In genomic region chr17:50355701-50356341, GRCh38 we compare ENCODE assay signal across 14 cellular contexts.
"Had no signal": no experiment of that assay in that cellular context is flagged by ENCODE, and none has a peak within 500 bp of the region (broad histone marks: within the 10 kb centered on the region; RNA-seq: fewer than 3 reads in every experiment).

No MANE protein-coding gene starts in this region.

- DNase-seq: activated CD4-positive, alpha-beta T cell treated with anti-CD3 and anti-CD28 coated beads, Interleukin-2, amount 10 ng/mL, durations not matched to agents 7 days and 5 days; activated CD4-positive, CD25-positive, alpha-beta regulatory T cell; activated naive CD4-positive, alpha-beta T cell treated with anti-CD3 and anti-CD28 coated beads for 36 hours; central memory CD4-positive, alpha-beta T cell; cortex of kidney; effector CD8-positive, alpha-beta T cell; naive B cell; right cardiac atrium; stimulated activated CD4-positive, alpha-beta T cell treated with anti-CD3 and anti-CD28 coated beads, Interleukin-2, amount 100 ng/mL, for 24 hours; stimulated activated naive B cell treated with anti-CD40 and anti-IgM and Interleukin-4, amounts not matched to agents 10 μg/mL and 1 μg/mL and 100 μg/mL, for 72 hours; T-helper 17 cell had no signal

- H3K9me3 ChIP-seq: neutrophil had no signal

- H3K4me3 Mint-ChIP-seq: activated CD4-positive, alpha-beta T cell treated with anti-CD3 and anti-CD28 coated beads, Interleukin-2, amount 10 ng/mL, durations not matched to agents 7 days and 5 days; activated naive CD4-positive, alpha-beta T cell treated with anti-CD3 and anti-CD28 coated beads for 36 hours; activated T-helper 1 cell treated with anti-CD3 and anti-CD28 coated beads, Interleukin-12 subunit alpha, Interleukin-12 subunit beta, Interleukin-2, Interleukin-4 antibody, amounts not matched to agents 30 ng/mL and 10 ng/mL and 1 ng/mL, durations not matched to agents 14 hours and 24 hours and 36 hours; naive B cell; stimulated activated naive B cell treated with anti-CD40 and anti-IgM and Interleukin-4, amounts not matched to agents 10 μg/mL and 1 μg/mL and 100 μg/mL, for 72 hours; T-helper 17 cell had no signal

- H3K9me3 Mint-ChIP-seq: activated CD4-positive, alpha-beta T cell treated with anti-CD3 and anti-CD28 coated beads, Interleukin-2, amount 10 ng/mL, durations not matched to agents 7 days and 5 days; activated naive CD4-positive, alpha-beta T cell treated with anti-CD3 and anti-CD28 coated beads for 36 hours; activated T-helper 1 cell treated with anti-CD3 and anti-CD28 coated beads, Interleukin-12 subunit alpha, Interleukin-12 subunit beta, Interleukin-2, Interleukin-4 antibody, amounts not matched to agents 30 ng/mL and 10 ng/mL and 1 ng/mL, durations not matched to agents 14 hours and 24 hours and 36 hours; naive B cell; stimulated activated naive B cell treated with anti-CD40 and anti-IgM and Interleukin-4, amounts not matched to agents 10 μg/mL and 1 μg/mL and 100 μg/mL, for 72 hours had no signal

- H3K27ac Mint-ChIP-seq: activated CD4-positive, alpha-beta T cell treated with anti-CD3 and anti-CD28 coated beads, Interleukin-2, amount 10 ng/mL, durations not matched to agents 7 days and 5 days; activated naive CD4-positive, alpha-beta T cell treated with anti-CD3 and anti-CD28 coated beads for 36 hours; activated T-helper 1 cell treated with anti-CD3 and anti-CD28 coated beads, Interleukin-12 subunit alpha, Interleukin-12 subunit beta, Interleukin-2, Interleukin-4 antibody, amounts not matched to agents 30 ng/mL and 10 ng/mL and 1 ng/mL, durations not matched to agents 14 hours and 24 hours and 36 hours; progenitor cell of endocrine pancreas; stimulated activated naive B cell treated with anti-CD40 and anti-IgM and Interleukin-4, amounts not matched to agents 10 μg/mL and 1 μg/mL and 100 μg/mL, for 72 hours; T-helper 17 cell had no signal

- H3K36me3 Mint-ChIP-seq: naive B cell had no signal

- H3K27ac ChIP-seq: neutrophil had no signal

- ATAC-seq: right cardiac atrium; stimulated activated naive B cell treated with anti-CD40 and anti-IgM and Interleukin-4, amounts not matched to agents 10 μg/mL and 1 μg/mL and 100 μg/mL, for 72 hours; T-helper 17 cell had no signal

- H3K27me3 Mint-ChIP-seq: activated CD4-positive, alpha-beta T cell treated with anti-CD3 and anti-CD28 coated beads, Interleukin-2, amount 10 ng/mL, durations not matched to agents 7 days and 5 days; naive B cell; progenitor cell of endocrine pancreas; stimulated activated naive B cell treated with anti-CD40 and anti-IgM and Interleukin-4, amounts not matched to agents 10 μg/mL and 1 μg/mL and 100 μg/mL, for 72 hours; T-helper 17 cell had no signal

- H3K27me3 ChIP-seq: neutrophil had no signal
